9 cellular contexts compared by ENCODE assay signal in the genomic region with DNA sequence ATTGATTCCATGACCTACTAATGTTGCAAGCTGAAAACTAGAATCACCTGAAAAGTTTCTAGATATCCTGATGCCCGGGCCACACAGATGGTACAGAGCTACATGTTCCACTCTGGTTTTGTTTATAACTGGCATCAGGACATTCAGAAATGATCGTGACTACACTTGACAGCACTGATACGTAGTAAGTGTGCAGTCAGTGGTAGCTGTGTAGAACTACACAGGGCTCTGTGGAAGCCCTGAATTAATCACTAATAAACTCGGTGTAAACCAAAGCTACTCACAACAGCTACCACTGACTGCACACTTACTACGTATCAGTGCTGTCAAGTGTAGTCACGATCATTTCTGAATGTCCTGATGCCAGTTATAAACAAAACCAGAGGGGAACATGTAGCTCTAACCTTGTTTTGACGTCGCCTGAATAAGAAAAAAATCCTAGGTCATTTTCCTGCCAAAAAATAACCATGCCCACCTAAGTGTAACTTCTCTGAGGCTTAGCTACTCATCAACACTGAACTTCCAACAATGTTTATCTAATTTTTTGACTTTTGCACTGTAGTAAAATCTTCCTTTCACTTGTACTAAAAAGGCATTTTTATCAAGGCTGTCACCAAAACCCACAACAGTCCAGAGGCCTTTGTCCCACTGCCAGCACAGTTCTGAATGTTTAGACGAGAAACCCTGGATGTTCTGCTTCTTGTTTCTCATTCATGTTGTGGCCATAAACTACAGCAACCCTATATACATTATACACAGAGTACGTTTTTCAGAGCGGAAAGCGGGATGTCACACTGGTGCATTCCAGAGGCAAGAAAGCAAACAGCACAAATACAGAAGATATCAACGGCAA.
A peak's percentile ranks its signal among the peaks of the same experiment; 100 is the strongest.
DNase-seq lines count a peak whose midpoint lies in the region; ATAC-seq and TF ChIP-seq lines count a peak whose summit lies in the region.
"Had no signal": no experiment of that assay in that cellular context is flagged by ENCODE, and none has a peak within 500 bp of the region (broad histone marks: within the 10 kb centered on the region; RNA-seq: fewer than 3 reads in every experiment).

No MANE protein-coding gene starts in this region.

- H3K27ac Mint-ChIP-seq in activated CD8-positive, alpha-beta T cell treated with anti-CD3 and anti-CD28 coated beads, Interleukin-2, amount 10 ng/mL, durations not matched to agents 7 days and 5 days: no peak overlapping the region
- peak overlapping the region in 3 of 8 donors; percentile 22 to 45 (median 39) for H3K27ac Mint-ChIP-seq in CD8-positive, alpha-beta memory T cell

- intact Hi-C loops in HCT116 (cut with micrococcal nuclease) (loop anchor here (10.0 kb wide), 1 partner anchor 148 kb away; a partner anchor contains a TSS), lower lobe of right lung (cut with DNase I) (no loop called here)

- H3K79me2 ChIP-seq in HCT116 (ENCODE audit: insufficient read depth, low read length): no peaks in the 10 kb centered on the region

- H3K27ac ChIP-seq in HCT116 (ENCODE audit: low read depth, low read length) (peak overlapping the region; percentile 85), lower lobe of right lung (peak overlapping the region; percentile 78), subcutaneous abdominal adipose tissue (ENCODE audit: low read depth, low read length) (peak overlapping the region; percentile 63)
- H3K27ac ChIP-seq in CD8-positive, alpha-beta memory T cell (ENCODE audit: low read depth, low read length): no peak overlapping the region

- no peaks in the 10 kb centered on the region for H3K9me3 Mint-ChIP-seq in activated CD8-positive, alpha-beta T cell treated with anti-CD3 and anti-CD28 coated beads, Interleukin-2, amount 10 ng/mL, durations not matched to agents 7 days and 5 days (ENCODE audit: insufficient read depth)
- H3K9me3 Mint-ChIP-seq in CD8-positive, alpha-beta memory T cell: no peaks in the 10 kb centered on the region

- RAD21 ChIA-PET in HCT116 (lab: Charles Lee; ENCODE audit: low non-redundant PET in 1 of 2, low total read pairs in 2 of 2, uncharacterized antibody in 2 of 2, unreplicated experiment in 2 of 2): no interaction called here

- BruUV-seq in HCT116 (replicated peaks; lab: Mats Ljungman, UMichigan): no TSS peak

- no peak for TF ChIP-seq CTCF in HCT116 (IDR thresholded peaks at IDR 0.05 in 2 of 3, conservative IDR thresholded peaks at IDR 0.05 in 1 of 3; ENCODE audit: borderline replicate concordance in 1 of 3, insufficient read depth in 1 of 3, low read depth in 2 of 3, low read length in 2 of 3)
- no peak for TF ChIP-seq CTCF in lower lobe of right lung (IDR thresholded peaks at IDR 0.05)

- H3K27me3 Mint-ChIP-seq in activated CD8-positive, alpha-beta T cell treated with anti-CD3 and anti-CD28 coated beads, Interleukin-2, amount 10 ng/mL, durations not matched to agents 7 days and 5 days (ENCODE audit: low read depth): peaks cover 5% of the 10 kb centered on the region
- no peaks in the 10 kb centered on the region for H3K27me3 Mint-ChIP-seq in CD8-positive, alpha-beta memory T cell

- peak overlapping the region; percentile 38 for H2AFZ ChIP-seq in HCT116 (ENCODE audit: low read depth, low read length, poor library complexity, severe bottlenecking)

- no peak for TF ChIP-seq RAD21 in HCT116 (IDR thresholded peaks at IDR 0.05; ENCODE audit: low read depth)

- DNase-seq in HCT116 (ENCODE audit: low read depth, low spot score) (no peak), dedifferentiated amniotic fluid mesenchymal stem cell (ENCODE audit: extremely low spot score) (peak; percentile 64), lower lobe of right lung (no peak)
- no peak for DNase-seq in activated CD8-positive, alpha-beta T cell treated with anti-CD3 and anti-CD28 coated beads, Interleukin-2, amount 10 ng/mL, durations not matched to agents 7 days and 5 days
- no peak for DNase-seq in CD8-positive, alpha-beta memory T cell
- DNase-seq in activated effector memory CD4-positive, alpha-beta T cell treated with anti-CD3 and anti-CD28 coated beads, Interleukin-2, amount 50 U/mL, for 16 hours: no peak
- DNase-seq: activated T-cell treated with anti-CD3 and anti-CD28 coated beads, Interleukin-2, amount 50 U/mL, for 48 hours had no signal

- H3K36me3 ChIP-seq in HCT116 (ENCODE audit: control insufficient read depth in 1 of 2, insufficient read depth in 2 of 2, low read length in 2 of 2) (no peaks in the 10 kb centered on the region), lower lobe of right lung (peaks cover 8% of the 10 kb centered on the region), subcutaneous abdominal adipose tissue (ENCODE audit: control insufficient read depth in 5 of 5, insufficient read depth in 5 of 5, low read length in 5 of 5) (peaks cover 7 to 36% (median 30%) of the 10 kb centered on the region in 5 donors)
- peaks cover 4% of the 10 kb centered on the region for H3K36me3 ChIP-seq in CD8-positive, alpha-beta memory T cell (ENCODE audit: insufficient read depth, low read length)

- POLR2A ChIA-PET in HCT116 (lab: Charles Lee): no interaction called here
- POLR2A ChIA-PET in activated CD8-positive, alpha-beta T cell treated with anti-CD3 and anti-CD28 coated beads, Interleukin-2, amount 10 ng/mL, durations not matched to agents 7 days and 5 days (lab: Charles Lee): no interaction called here
- POLR2A ChIA-PET in CD8-positive, alpha-beta memory T cell (lab: Charles Lee): no interaction called here

- no peaks in the 10 kb centered on the region for H4K20me1 ChIP-seq in HCT116 (ENCODE audit: insufficient read depth)

- ATAC-seq in HCT116 (peak; percentile 16; the same call in 1 of the 2 replicates), lower lobe of right lung (no peak), GM18502 (IDR thresholded peaks at IDR 0.05; ENCODE audit: poor library complexity, unreplicated experiment) (no peak)
- no peak for ATAC-seq in activated CD8-positive, alpha-beta T cell treated with anti-CD3 and anti-CD28 coated beads, Interleukin-2, amount 10 ng/mL, durations not matched to agents 7 days and 5 days

- no peaks in the 10 kb centered on the region for H3K9me2 ChIP-seq in HCT116 (ENCODE audit: insufficient read depth)

- H3K27me3 ChIP-seq in HCT116 (ENCODE audit: insufficient read depth, low read length) (no peaks in the 10 kb centered on the region), lower lobe of right lung (ENCODE audit: low read depth) (no peaks in the 10 kb centered on the region), subcutaneous abdominal adipose tissue (ENCODE audit: control insufficient read depth in 5 of 5, insufficient read depth in 4 of 5, low read length in 5 of 5) (no peaks in the 10 kb centered on the region)
- no peaks in the 10 kb centered on the region for H3K27me3 ChIP-seq in CD8-positive, alpha-beta memory T cell (ENCODE audit: insufficient read depth, low read length, poor library complexity, severe bottlenecking)

- H3K9ac ChIP-seq in HCT116 (ENCODE audit: low read length): peak overlapping the region; percentile 66
- H3K9ac ChIP-seq in subcutaneous abdominal adipose tissue (ENCODE audit: low read length in 5 of 5): peak overlapping the region in 1 of 5 donors; percentile 31

- H3K36me3 Mint-ChIP-seq in activated CD8-positive, alpha-beta T cell treated with anti-CD3 and anti-CD28 coated beads, Interleukin-2, amount 10 ng/mL, durations not matched to agents 7 days and 5 days (ENCODE audit: low read depth): peaks cover 3% of the 10 kb centered on the region
- peaks cover 9 to 54% (median 27%) of the 10 kb centered on the region in 3 donors for H3K36me3 Mint-ChIP-seq in CD8-positive, alpha-beta memory T cell

- H3K4me3 Mint-ChIP-seq in activated CD8-positive, alpha-beta T cell treated with anti-CD3 and anti-CD28 coated beads, Interleukin-2, amount 10 ng/mL, durations not matched to agents 7 days and 5 days: no peak overlapping the region
- H3K4me3 Mint-ChIP-seq in CD8-positive, alpha-beta memory T cell: peak overlapping the region in 1 of 7 donors; percentile 54

- H3K4me1 ChIP-seq in HCT116 (ENCODE audit: control insufficient read depth in 1 of 2, insufficient read depth in 2 of 2, low read length in 2 of 2): peaks cover 59 to 85% of the 10 kb centered on the region in 2 experiments
- H3K4me1 ChIP-seq in lower lobe of right lung: peaks cover 29% of the 10 kb centered on the region
- H3K4me1 ChIP-seq in subcutaneous abdominal adipose tissue (ENCODE audit: control insufficient read depth in 5 of 5, insufficient read depth in 5 of 5, low read length in 5 of 5): peaks cover 2 to 39% (median 26%) of the 10 kb centered on the region in 5 donors
- peaks cover 27% of the 10 kb centered on the region for H3K4me1 ChIP-seq in CD8-positive, alpha-beta memory T cell (ENCODE audit: insufficient read depth, low read length)

- H3K9me3 ChIP-seq in HCT116 (ENCODE audit: control insufficient read depth in 1 of 2, insufficient read depth in 1 of 2, low read depth in 1 of 2, low read length in 2 of 2) (no peaks in the 10 kb centered on the region), lower lobe of right lung (no peaks in the 10 kb centered on the region), subcutaneous abdominal adipose tissue (ENCODE audit: control insufficient read depth in 5 of 5, low read length in 5 of 5) (no peaks in the 10 kb centered on the region)
- H3K9me3 ChIP-seq in CD8-positive, alpha-beta memory T cell (ENCODE audit: low read length): no peaks in the 10 kb centered on the region

- TF ChIP-seq POLR2A in HCT116 (IDR thresholded peaks at IDR 0.05; ENCODE audit: borderline replicate concordance, extremely low read depth, insufficient read depth, insufficient read length): no peak

- peak overlapping the region; percentile 87 for H3K4me2 ChIP-seq in HCT116 (ENCODE audit: low read length)

- peaks cover 13% of the 10 kb centered on the region for H3K4me1 Mint-ChIP-seq in activated CD8-positive, alpha-beta T cell treated with anti-CD3 and anti-CD28 coated beads, Interleukin-2, amount 10 ng/mL, durations not matched to agents 7 days and 5 days (ENCODE audit: low read depth)
- peaks cover 46 to 58% (median 52%) of the 10 kb centered on the region in 3 donors for H3K4me1 Mint-ChIP-seq in CD8-positive, alpha-beta memory T cell

- CTCF ChIA-PET in HCT116 (lab: Charles Lee): no interaction called here
- CTCF ChIA-PET in activated CD8-positive, alpha-beta T cell treated with anti-CD3 and anti-CD28 coated beads, Interleukin-2, amount 10 ng/mL, durations not matched to agents 7 days and 5 days (lab: Charles Lee): interaction anchor here (1.0 kb wide), 1 partner anchor 16 kb away, joined by 3 read pairs; no protein-coding TSS in a partner anchor
- CTCF ChIA-PET in CD8-positive, alpha-beta memory T cell (lab: Charles Lee): no interaction called here

- peak overlapping the region in 1 of 2 experiments; percentile 51; a peak in 2 of 4 replicates for H3K4me3 ChIP-seq in HCT116 (replicated peaks in 1 of 2; ENCODE audit: low read depth in 1 of 2, low read length in 2 of 2)
- H3K4me3 ChIP-seq in lower lobe of right lung: no peak overlapping the region
- peak overlapping the region in 1 of 5 donors; percentile 9 for H3K4me3 ChIP-seq in subcutaneous abdominal adipose tissue (ENCODE audit: low read depth in 1 of 5, low read length in 5 of 5)
- no peak overlapping the region for H3K4me3 ChIP-seq in CD8-positive, alpha-beta memory T cell (ENCODE audit: low read length)

TF ChIP-seq in HCT116, 20 proteins besides CTCF, POLR2A, EP300 and RAD21 (continues in another document):
- TF ChIP-seq SRF (IDR thresholded peaks at IDR 0.05; ENCODE audit: low read depth): no peak
- TF ChIP-seq ZFX (IDR thresholded peaks at IDR 0.05): no peak
- TF ChIP-seq YY1 (IDR thresholded peaks at IDR 0.05; ENCODE audit: extremely low read depth, insufficient replicate concordance, low read depth, low read length): no peak
